ENCODE assay signal across 1 cellular context in the genomic region with DNA sequence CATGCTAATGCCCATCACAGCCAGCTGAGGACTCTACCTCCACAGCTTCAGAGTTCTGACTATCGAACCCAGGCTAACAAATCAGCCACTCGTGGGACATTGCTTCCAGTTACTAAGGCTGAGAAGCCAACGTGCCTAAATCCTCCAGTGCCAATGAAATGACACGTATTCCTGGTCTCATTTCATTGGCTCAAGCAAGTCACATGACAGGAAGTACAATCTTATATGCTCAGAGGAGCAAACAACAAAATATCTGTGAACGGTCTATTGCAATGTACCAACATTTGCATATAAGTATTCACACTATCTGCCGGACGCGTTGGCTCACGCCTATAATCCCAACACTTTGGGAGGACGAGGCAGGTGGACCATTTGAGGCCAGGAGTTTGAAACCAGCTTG.
A peak's percentile ranks its signal among the peaks of the same experiment; 100 is the strongest.
TF ChIP-seq lines count a peak whose summit lies in the region.

No MANE protein-coding gene starts in this region.

TF ChIP-seq in K562, 482 proteins besides CTCF, POLR2A, EP300 and RAD21 (continued from another document):
- TF ChIP-seq ATF1 (CRISPR knock-in tag; IDR thresholded peaks at IDR 0.05) (no peak), ATF1 (tag; IDR thresholded peaks at IDR 0.05) (0 out of 2 replicates have a peak, but pooled peaks have one; percentile 11), NFYB (IDR thresholded peaks at IDR 0.05; ENCODE audit: extremely low read depth, insufficient read length) (peak; percentile 20), GABPB1 (CRISPR knock-in tag; IDR thresholded peaks at IDR 0.05) (0 out of 2 replicates have a peak, but pooled peaks have one; percentile 17), FOXA3 (CRISPR knock-in tag; conservative IDR thresholded peaks at IDR 0.05 in 1 of 2, IDR thresholded peaks at IDR 0.05 in 1 of 2) (no peak), RAD51 (IDR thresholded peaks at IDR 0.05; ENCODE audit: borderline replicate concordance, low read depth) (peak; percentile 83)
- TF ChIP-seq, protein P1, sequence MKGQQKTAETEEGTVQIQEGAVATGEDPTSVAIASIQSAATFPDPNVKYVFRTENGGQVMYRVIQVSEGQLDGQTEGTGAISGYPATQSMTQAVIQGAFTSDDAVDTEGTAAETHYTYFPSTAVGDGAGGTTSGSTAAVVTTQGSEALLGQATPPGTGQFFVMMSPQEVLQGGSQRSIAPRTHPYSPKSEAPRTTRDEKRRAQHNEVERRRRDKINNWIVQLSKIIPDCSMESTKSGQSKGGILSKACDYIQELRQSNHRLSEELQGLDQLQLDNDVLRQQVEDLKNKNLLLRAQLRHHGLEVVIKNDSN (CRISPR knock-in tag; IDR thresholded peaks at IDR 0.05), result peak; percentile 84
